ENCODE assay signal across 32 cellular contexts in genomic region chr20:63447345-63447744, GRCh38. TPM values are rescaled to one million over a fixed set of nuclear protein-coding genes. Genes with fewer than 3 reads are reported as not detected.
"Had no signal": no experiment of that assay in that cellular context is flagged by ENCODE, and none has a peak within 500 bp of the region (broad histone marks: within the 10 kb centered on the region; RNA-seq: fewer than 3 reads in every experiment).

No MANE protein-coding gene starts in this region.

- FAIRE-seq: pancreas, small intestine had no signal

- H3K27ac ChIP-seq: ascending aorta, brain microvascular endothelial cell, foreskin keratinocyte, heart right ventricle, pancreas, psoas muscle, sigmoid colon, upper lobe of left lung, WERI-Rb-1 had no signal

- H3K9me3 ChIP-seq: adrenal gland, ascending aorta, heart right ventricle, pancreas, psoas muscle, sigmoid colon, upper lobe of left lung had no signal

- H3K4me1 ChIP-seq: adrenal gland, ascending aorta, foreskin keratinocyte, pancreas, psoas muscle, sigmoid colon, upper lobe of left lung had no signal

- H3K27ac Mint-ChIP-seq: activated CD4-positive, alpha-beta memory T cell treated with anti-CD3 and anti-CD28 coated beads for 36 hours; activated CD4-positive, alpha-beta T cell treated with anti-CD3 and anti-CD28 coated beads, Interleukin-2, amount 10 ng/mL, durations not matched to agents 24 days and 14 days; activated naive CD4-positive, alpha-beta T cell treated with anti-CD3 and anti-CD28 coated beads for 36 hours; activated naive CD8-positive, alpha-beta T cell treated with anti-CD3 and anti-CD28 coated beads for 36 hours; activated T-helper 1 cell treated with anti-CD3 and anti-CD28 coated beads, Interleukin-12 subunit alpha, Interleukin-12 subunit beta, Interleukin-2, Interleukin-4 antibody, amounts not matched to agents 30 ng/mL and 10 ng/mL and 1 ng/mL, durations not matched to agents 14 hours and 24 hours and 36 hours; memory B cell; natural killer cell; stimulated activated effector memory CD8-positive, alpha-beta T cell treated with anti-CD3 and anti-CD28 coated beads, Interleukin-12 subunit alpha, Interleukin-12 subunit beta, amount 100 ng/mL, for 72 hours; stimulated activated naive CD8-positive, alpha-beta T cell treated with anti-CD3 and anti-CD28 coated beads, Interleukin-15, Interleukin-2, amounts not matched to agents 100 ng/mL and 50 ng/mL, for 24 hours had no signal

- H3K36me3 Mint-ChIP-seq: activated CD4-positive, alpha-beta memory T cell treated with anti-CD3 and anti-CD28 coated beads for 36 hours; activated naive CD8-positive, alpha-beta T cell treated with anti-CD3 and anti-CD28 coated beads for 36 hours; memory B cell; natural killer cell had no signal

- H3K36me3 ChIP-seq: adrenal gland, ascending aorta, brain microvascular endothelial cell, heart right ventricle, pancreas, sigmoid colon, upper lobe of left lung had no signal

- H3K9me3 Mint-ChIP-seq: stimulated activated effector memory CD8-positive, alpha-beta T cell treated with anti-CD3 and anti-CD28 coated beads, Interleukin-12 subunit alpha, Interleukin-12 subunit beta, amount 100 ng/mL, for 72 hours had no signal

- DNase-seq: activated CD4-positive, alpha-beta memory T cell treated with anti-CD3 and anti-CD28 coated beads for 36 hours; activated CD4-positive, alpha-beta T cell treated with anti-CD3 and anti-CD28 coated beads, Interleukin-2, amount 10 ng/mL, durations not matched to agents 24 days and 14 days; activated CD4-positive, CD25-positive, alpha-beta regulatory T cell treated with anti-CD3 and anti-CD28 coated beads, Interleukin-2, amount 50 U/mL, for 72 hours; activated CD8-positive, alpha-beta memory T cell treated with anti-CD3 and anti-CD28 coated beads, Interleukin-2, amount 50 U/mL, for 4 hours; activated effector memory CD4-positive, alpha-beta T cell treated with anti-CD3 and anti-CD28 coated beads, Interleukin-2, amount 50 U/mL, for 16 hours; activated naive CD4-positive, alpha-beta T cell treated with anti-CD3 and anti-CD28 coated beads for 36 hours; activated naive CD8-positive, alpha-beta T cell treated with anti-CD3 and anti-CD28 coated beads for 36 hours; activated T-cell treated with anti-CD3 and anti-CD28 coated beads, Interleukin-2, amount 50 U/mL, for 1 hour; adrenal gland; brain microvascular endothelial cell; central memory CD4-positive, alpha-beta T cell; foreskin keratinocyte; heart right ventricle; natural killer cell; pancreas; psoas muscle; sigmoid colon; stimulated activated CD4-positive, alpha-beta T cell treated with anti-CD3 and anti-CD28 coated beads, Interleukin-4, amount 100 ng/mL, for 24 hours; substantia nigra; T1000; WERI-Rb-1 had no signal

- H3K4me3 ChIP-seq: adrenal gland, ascending aorta, heart right ventricle, pancreas, psoas muscle, sigmoid colon, upper lobe of left lung had no signal

- H3K27me3 Mint-ChIP-seq: activated CD4-positive, alpha-beta T cell treated with anti-CD3 and anti-CD28 coated beads, Interleukin-2, amount 10 ng/mL, durations not matched to agents 24 days and 14 days had no signal

- H3K27me3 ChIP-seq: adrenal gland, ascending aorta, upper lobe of left lung had no signal

- H3K4me3 Mint-ChIP-seq: activated CD4-positive, alpha-beta memory T cell treated with anti-CD3 and anti-CD28 coated beads for 36 hours; activated CD4-positive, alpha-beta T cell treated with anti-CD3 and anti-CD28 coated beads, Interleukin-2, amount 10 ng/mL, durations not matched to agents 24 days and 14 days; activated naive CD4-positive, alpha-beta T cell treated with anti-CD3 and anti-CD28 coated beads for 36 hours; activated naive CD8-positive, alpha-beta T cell treated with anti-CD3 and anti-CD28 coated beads for 36 hours; activated T-helper 1 cell treated with anti-CD3 and anti-CD28 coated beads, Interleukin-12 subunit alpha, Interleukin-12 subunit beta, Interleukin-2, Interleukin-4 antibody, amounts not matched to agents 30 ng/mL and 10 ng/mL and 1 ng/mL, durations not matched to agents 14 hours and 24 hours and 36 hours; memory B cell; natural killer cell; stimulated activated effector memory CD8-positive, alpha-beta T cell treated with anti-CD3 and anti-CD28 coated beads, Interleukin-12 subunit alpha, Interleukin-12 subunit beta, amount 100 ng/mL, for 72 hours; stimulated activated naive CD8-positive, alpha-beta T cell treated with anti-CD3 and anti-CD28 coated beads, Interleukin-15, Interleukin-2, amounts not matched to agents 100 ng/mL and 50 ng/mL, for 24 hours had no signal

- ATAC-seq: esophagus mucosa; foreskin keratinocyte; heart right ventricle; natural killer cell; pancreas; psoas muscle; stimulated activated effector memory CD8-positive, alpha-beta T cell treated with anti-CD3 and anti-CD28 coated beads, Interleukin-12 subunit alpha, Interleukin-12 subunit beta, amount 100 ng/mL, for 72 hours had no signal

RNA-seq across cellular contexts. Expression of gene KCNQ2, which starts 25.1 kb away (rescaled TPM):
- total RNA-seq: activated CD4-positive, alpha-beta memory T cell treated with anti-CD3 and anti-CD28 coated beads for 36 hours; activated CD4-positive, alpha-beta T cell treated with anti-CD3 and anti-CD28 coated beads, Interleukin-2, amount 10 ng/mL, durations not matched to agents 24 days and 14 days; activated CD8-positive, alpha-beta memory T cell treated with anti-CD3 and anti-CD28 coated beads for 36 hours; activated naive CD4-positive, alpha-beta T cell treated with anti-CD3 and anti-CD28 coated beads for 36 hours; activated T-helper 1 cell treated with anti-CD3 and anti-CD28 coated beads, Interleukin-12 subunit alpha, Interleukin-12 subunit beta, Interleukin-2, Interleukin-4 antibody, amounts not matched to agents 30 ng/mL and 10 ng/mL and 1 ng/mL, durations not matched to agents 14 hours and 24 hours and 36 hours; ascending aorta; esophagus mucosa; foreskin keratinocyte; lower leg skin; natural killer cell; T-helper 1 cell treated with Interleukin-12 subunit alpha and Interleukin-12 subunit beta and Interleukin-4 antibody, amounts not matched to agents 30 ng/mL and 1 ng/mL, for 36 hours had no signal
